Comparison of ENCODE assay signal across 1 cellular context in genomic region chr14:73759714-73760597, GRCh38.
TF ChIP-seq lines count a peak whose summit lies in the region.

No MANE protein-coding gene starts in this region.

TF ChIP-seq in K562, 482 proteins besides CTCF, POLR2A, EP300 and RAD21 (continued from another document and continues in another):
- TF ChIP-seq ZNF277 (CRISPR knock-in tag; IDR thresholded peaks at IDR 0.05; ENCODE audit: borderline replicate concordance), result no peak
- no peak for TF ChIP-seq KDM1A (IDR thresholded peaks at IDR 0.05)
- TF ChIP-seq GABPA (tag; conservative IDR thresholded peaks at IDR 0.05; ENCODE audit: low read depth), result no peak; the same call in 1 of the 2 replicates
- peak; percentile 29 to 76; a peak in 2 of 4 replicates for TF ChIP-seq UBTF (IDR thresholded peaks at IDR 0.05; ENCODE audit: borderline replicate concordance in 1 of 2, low read depth in 2 of 2, low read length in 2 of 2)
- no peak for TF ChIP-seq MAFF (IDR thresholded peaks at IDR 0.05; ENCODE audit: low read length)
- TF ChIP-seq ZSCAN29 (IDR thresholded peaks at IDR 0.05), result no peak
- no peak for TF ChIP-seq PRMT5 (CRISPR knock-in tag; IDR thresholded peaks at IDR 0.05)
- TF ChIP-seq SRSF7 (optimal IDR thresholded peaks at IDR 0.05; ENCODE audit: low read depth, low read length), result no peak
- TF ChIP-seq DPF2 (IDR thresholded peaks at IDR 0.05), result peak; percentile 77
- no peak for TF ChIP-seq EHMT2 (IDR thresholded peaks at IDR 0.05)
- 0 out of 2 replicates have a peak, but pooled peaks have one; percentile 36 for TF ChIP-seq ZNF76 (CRISPR knock-in tag; IDR thresholded peaks at IDR 0.05; ENCODE audit: borderline replicate concordance)
- TF ChIP-seq ZBTB1 (CRISPR knock-in tag; IDR thresholded peaks at IDR 0.05; ENCODE audit: borderline replicate concordance, low read depth), result no peak
- no peak for TF ChIP-seq SETDB1 (IDR thresholded peaks at IDR 0.05; ENCODE audit: low read length)
- TF ChIP-seq CREB3L1 (IDR thresholded peaks at IDR 0.05; ENCODE audit: borderline replicate concordance, low read depth), result peak; percentile 34; the same call in 1 of the 2 replicates
- TF ChIP-seq NCOA4 (IDR thresholded peaks at IDR 0.05; ENCODE audit: partially characterized antibody), result no peak
- TF ChIP-seq ZNF717 (CRISPR knock-in tag; IDR thresholded peaks at IDR 0.05), result no peak
- no peak for TF ChIP-seq MBD2 (IDR thresholded peaks at IDR 0.05; ENCODE audit: borderline replicate concordance, low read depth)
- no peak; the same call in 1 of the 2 replicates for TF ChIP-seq NFE2 (IDR thresholded peaks at IDR 0.05; ENCODE audit: low read depth)
- TF ChIP-seq ZNF639 (CRISPR knock-in tag; conservative IDR thresholded peaks at IDR 0.05 in 1 of 2, IDR thresholded peaks at IDR 0.05 in 1 of 2), result peak in 1 of 2 experiments; percentile 52; a peak in 1 of 4 replicates
- TF ChIP-seq TAF15 (IDR thresholded peaks at IDR 0.05; ENCODE audit: low read depth, low read length), result no peak
- no peak for TF ChIP-seq SIRT6 (IDR thresholded peaks at IDR 0.05; ENCODE audit: low read depth, low read length)
- no peak for TF ChIP-seq CHAMP1 (IDR thresholded peaks at IDR 0.05)
- TF ChIP-seq EZH2 (IDR thresholded peaks at IDR 0.05; ENCODE audit: borderline replicate concordance, low read depth, low read length), result no peak
- TF ChIP-seq POLR2AphosphoS2 (IDR thresholded peaks at IDR 0.05; ENCODE audit: low read length), result no peak
- TF ChIP-seq IRF2 (CRISPR knock-in tag; IDR thresholded peaks at IDR 0.05), result no peak
- no peak for TF ChIP-seq HMG20A (CRISPR knock-in tag; conservative IDR thresholded peaks at IDR 0.05)
- no peak for TF ChIP-seq CBX8 (IDR thresholded peaks at IDR 0.05; ENCODE audit: borderline replicate concordance, extremely low read depth, low read depth, low read length, poor library complexity, severe bottlenecking)
- TF ChIP-seq SIN3A (IDR thresholded peaks at IDR 0.05; ENCODE audit: borderline replicate concordance in 2 of 2, control insufficient read depth in 1 of 2, low read depth in 2 of 2, low read length in 2 of 2), result peak; percentile 38 to 44; a peak in 2 of 4 replicates
- no peak for TF ChIP-seq PHF21A (IDR thresholded peaks at IDR 0.05; ENCODE audit: borderline replicate concordance, low read depth)
- no peak for TF ChIP-seq ZC3H4 (CRISPR knock-in tag; IDR thresholded peaks at IDR 0.05; ENCODE audit: borderline replicate concordance)
- TF ChIP-seq PCBP1 (IDR thresholded peaks at IDR 0.05; ENCODE audit: low read depth, low read length, poor library complexity, severe bottlenecking), result peak; percentile 62
- no peak for TF ChIP-seq CBFB (CRISPR knock-in tag; IDR thresholded peaks at IDR 0.05)
- no peak for TF ChIP-seq RBM17 (IDR thresholded peaks at IDR 0.05; ENCODE audit: borderline replicate concordance, low read depth, low read length)
- no peak for TF ChIP-seq TSC22D4 (tag; IDR thresholded peaks at IDR 0.05)
- TF ChIP-seq MCM2 (IDR thresholded peaks at IDR 0.05; ENCODE audit: low read depth), result no peak
- TF ChIP-seq CTBP1 (IDR thresholded peaks at IDR 0.05; ENCODE audit: borderline replicate concordance), result peak; percentile 86
- no peak for TF ChIP-seq ZSCAN32 (CRISPR knock-in tag; IDR thresholded peaks at IDR 0.05)
- TF ChIP-seq ZNF79 (CRISPR knock-in tag; IDR thresholded peaks at IDR 0.05; ENCODE audit: low read depth), result no peak
- no peak for TF ChIP-seq BCOR (IDR thresholded peaks at IDR 0.05)
- no peak for TF ChIP-seq MIER1 (IDR thresholded peaks at IDR 0.05; ENCODE audit: low read depth)
- TF ChIP-seq BRD4 (IDR thresholded peaks at IDR 0.05), result no peak
- TF ChIP-seq SMARCA5 (IDR thresholded peaks at IDR 0.05), result no peak
- 0 out of 2 replicates have a peak, but pooled peaks have one; percentile 77 for TF ChIP-seq AFF4 (CRISPR knock-in tag; IDR thresholded peaks at IDR 0.05)
- no peak for TF ChIP-seq ZNF143 (CRISPR knock-in tag; IDR thresholded peaks at IDR 0.05)
- no peak for TF ChIP-seq POLR3G (IDR thresholded peaks at IDR 0.05; ENCODE audit: extremely low read depth, insufficient read length, insufficient replicate concordance)
- TF ChIP-seq KLF13 (tag; IDR thresholded peaks at IDR 0.05; ENCODE audit: borderline replicate concordance, low read depth), result no peak
- no peak for TF ChIP-seq E4F1 (CRISPR knock-in tag; IDR thresholded peaks at IDR 0.05; ENCODE audit: borderline replicate concordance)
- no peak for TF ChIP-seq ZBTB11 (CRISPR knock-in tag; IDR thresholded peaks at IDR 0.05)
- no peak for TF ChIP-seq NBN (IDR thresholded peaks at IDR 0.05; ENCODE audit: low read depth)
- TF ChIP-seq ZKSCAN3 (CRISPR knock-in tag; IDR thresholded peaks at IDR 0.05), result no peak
- TF ChIP-seq NEUROD1 (IDR thresholded peaks at IDR 0.05; ENCODE audit: borderline replicate concordance, low read depth, low read length, partially characterized antibody), result peak; percentile 74
